ENCODE assay signal across 8 cellular contexts in genomic region chr22:24525416-24526037, GRCh38. TPM values are rescaled to one million over a fixed set of nuclear protein-coding genes. Genes with fewer than 3 reads are reported as not detected.
DNase-seq lines count a peak whose midpoint lies in the region; ATAC-seq and TF ChIP-seq lines count a peak whose summit lies in the region.

No MANE protein-coding gene starts in this region.

- H3K36me3 ChIP-seq in MM.1S (replicated peaks; ENCODE audit: insufficient read depth, low read length): no peaks in the 10 kb centered on the region

- H3K4me3 ChIP-seq in MM.1S (ENCODE audit: low read length): no peak overlapping the region

- H3K4me2 ChIP-seq in MM.1S (ENCODE audit: low read depth, low read length): peak overlapping the region; percentile 39; the same call in 1 of the 2 replicates

- intact Hi-C loops in left cardiac atrium (cut with DNase I): loop anchor here (5.0 to 10.0 kb wide), 2 partner anchors 198 to 201 kb away; no protein-coding TSS in a partner anchor
- intact Hi-C loops in sciatic nerve (cut with DNase I): no loop called here

- no peaks in the 10 kb centered on the region for H3K27me3 ChIP-seq in MM.1S (replicated peaks; ENCODE audit: insufficient read depth, low read length)

- H3K9me3 ChIP-seq in MM.1S (replicated peaks; ENCODE audit: insufficient read depth, low read length): no peaks in the 10 kb centered on the region

- peak; percentile 69 for ATAC-seq in GM21786 (IDR thresholded peaks at IDR 0.05; ENCODE audit: unreplicated experiment)
- peak; percentile 69 to 78 for ATAC-seq in left cardiac atrium
- peak; percentile 94 for ATAC-seq in sciatic nerve
- ATAC-seq in GM18505 (IDR thresholded peaks at IDR 0.05; ENCODE audit: unreplicated experiment): no peak

- H4K20me1 ChIP-seq in MM.1S (ENCODE audit: insufficient read depth, low read length): no peaks in the 10 kb centered on the region

- H2AFZ ChIP-seq in MM.1S (ENCODE audit: low read length): peak overlapping the region; percentile 42; the same call in 1 of the 2 replicates

- DNase-seq in DMS 273 treated with DMSO at 0.1 percent for 48 hours (lab: John Stamatoyannopoulos, UW): peak; percentile 36
- peak; percentile 86 for DNase-seq in MM.1S
- peak; percentile 70 for DNase-seq in SW480 (ENCODE audit: low spot score)
- peak; percentile 51 for DNase-seq in activated naive CD8-positive, alpha-beta T cell treated with anti-CD3 and anti-CD28 coated beads, Interleukin-2, amount 50 U/mL, for 16 hours (ENCODE audit: low read depth, low spot score)
- DNase-seq in left cardiac atrium: peak; percentile 85
- peak; percentile 86 for DNase-seq in sciatic nerve (ENCODE audit: low spot score)

- H3K79me2 ChIP-seq in MM.1S (ENCODE audit: low read length): no peaks in the 10 kb centered on the region

- no peaks in the 10 kb centered on the region for H3F3A ChIP-seq in MM.1S (ENCODE audit: insufficient read depth, low read length)

- no peaks in the 10 kb centered on the region for H3K4me1 ChIP-seq in MM.1S (ENCODE audit: low read length)

- H3K9me2 ChIP-seq in MM.1S (replicated peaks; ENCODE audit: insufficient read depth, low read length): no peaks in the 10 kb centered on the region

- peak; percentile 93 for TF ChIP-seq CTCF in MM.1S (IDR thresholded peaks at IDR 0.05; ENCODE audit: low read length)

- H3K9ac ChIP-seq in MM.1S (ENCODE audit: low read length): no peak overlapping the region

- TF ChIP-seq POLR2A in GM18505 (IDR thresholded peaks at IDR 0.05; ENCODE audit: borderline replicate concordance, extremely low read depth, insufficient read depth, insufficient read length): no peak

- no peak overlapping the region for H3K27ac ChIP-seq in MM.1S (ENCODE audit: low read length)

RNA-seq across cellular contexts. Expression of gene GUCD1, which starts 29.4 kb away (rescaled TPM):
- 100 to 1,000 TPM; 138 to 147 TPM for total RNA-seq in left cardiac atrium
- 61.2 TPM for total RNA-seq in sciatic nerve

RNA-seq across cellular contexts. Expression of gene SNRPD3, which starts 30.3 kb away (rescaled TPM):
- total RNA-seq in left cardiac atrium: 10 to 100 TPM; 55.4 to 64.1 TPM
- 48.2 TPM for total RNA-seq in sciatic nerve

RNA-seq across cellular contexts. Expression of gene UPB1, which starts 30.4 kb away (rescaled TPM):
- total RNA-seq in left cardiac atrium: 1 to 10 TPM in 1 of 2 donors, under 1 TPM in 1; 0.68 to 2.3 TPM
- total RNA-seq in sciatic nerve: 1.3 TPM

Comparison
In these comparisons a context has a peak if more than half of its experiments do, and no peak if none do; other contexts are left out.
1. DNase-seq: peak in every context shown above with its lines; median percentile 86 in MM.1S; 86 in sciatic nerve; 85 in left cardiac atrium; 70 in SW480; 51 in activated naive CD8-positive, alpha-beta T cell treated with anti-CD3 and anti-CD28 coated beads, Interleukin-2, amount 50 U/mL, for 16 hours; 36 in DMS 273 treated with DMSO at 0.1 percent for 48 hours.